11 cellular contexts compared by ENCODE assay signal in the genomic region with DNA sequence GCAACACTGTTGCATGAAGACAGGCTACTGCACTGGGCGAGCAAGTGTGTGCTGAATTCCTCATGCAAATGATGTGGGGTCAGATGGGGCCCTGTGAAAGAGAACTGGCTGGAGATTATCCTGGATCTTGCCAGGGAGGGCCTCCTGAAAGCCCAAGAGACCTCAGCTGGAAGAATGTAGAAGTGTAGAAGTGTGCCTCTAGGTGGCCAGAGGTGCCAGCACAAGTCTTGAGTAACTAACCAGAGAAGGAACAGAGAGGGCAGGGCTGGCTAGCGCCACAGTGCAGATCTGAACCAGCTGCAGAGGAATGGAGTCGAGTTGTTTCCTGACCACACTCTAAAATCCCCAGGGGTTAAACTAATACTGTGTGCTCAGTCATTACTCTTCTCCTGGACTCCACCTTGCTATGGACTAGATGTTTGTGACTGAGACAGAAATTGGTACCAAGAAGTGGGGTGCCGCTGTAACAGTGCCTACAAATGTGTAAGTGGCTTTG.
DNase-seq lines count a peak whose midpoint lies in the region; ATAC-seq and TF ChIP-seq lines count a peak whose summit lies in the region.
"Had no signal": no experiment of that assay in that cellular context is flagged by ENCODE, and none has a peak within 500 bp of the region (broad histone marks: within the 10 kb centered on the region; RNA-seq: fewer than 3 reads in every experiment).

No MANE protein-coding gene starts in this region.

- TF ChIP-seq POLR2A in Peyer's patch (IDR thresholded peaks at IDR 0.05), result no peak

- no peak overlapping the region for H3K4me3 Mint-ChIP-seq in natural killer cell treated with Interleukin-12 subunit alpha and Interleukin-12 subunit beta and Interleukin-15 and Interleukin-18, amount 100 ng/mL, for 72 hours
- H3K4me3 Mint-ChIP-seq in natural killer cell, result no peak overlapping the region
- no peak overlapping the region for H3K4me3 Mint-ChIP-seq in stimulated activated memory B cell treated with anti-CD40 and anti-IgM and Interleukin-4, amounts not matched to agents 10 μg/mL and 1 μg/mL and 100 μg/mL, for 72 hours
- H3K4me3 Mint-ChIP-seq: T-cell had no signal

- H3K4me1 ChIP-seq in Peyer's patch, result no peaks in the 10 kb centered on the region

- ATAC-seq in natural killer cell treated with Interleukin-12 subunit alpha and Interleukin-12 subunit beta and Interleukin-15 and Interleukin-18, amount 100 ng/mL, for 72 hours, result peak; percentile 20 to 36
- ATAC-seq in natural killer cell, result no peak
- ATAC-seq in HG02610 (IDR thresholded peaks at IDR 0.05; ENCODE audit: unreplicated experiment), result peak; percentile 98
- ATAC-seq in HG03565 (IDR thresholded peaks at IDR 0.05; ENCODE audit: unreplicated experiment), result peak; percentile 90
- ATAC-seq in stimulated activated memory B cell treated with anti-CD40 and anti-IgM and Interleukin-4, amounts not matched to agents 10 μg/mL and 1 μg/mL and 100 μg/mL, for 72 hours, result peak; percentile 70

- TF ChIP-seq CTCF in natural killer cell (IDR thresholded peaks at IDR 0.05) (no peak), coronary artery (IDR thresholded peaks at IDR 0.05) (no peak), Peyer's patch (IDR thresholded peaks at IDR 0.05) (no peak)

- no peak overlapping the region for H3K27ac ChIP-seq in coronary artery
- H3K27ac ChIP-seq in Peyer's patch, result no peak overlapping the region

- H3K27ac Mint-ChIP-seq in natural killer cell treated with Interleukin-12 subunit alpha and Interleukin-12 subunit beta and Interleukin-15 and Interleukin-18, amount 100 ng/mL, for 72 hours, result no peak overlapping the region
- no peak overlapping the region for H3K27ac Mint-ChIP-seq in natural killer cell
- no peak overlapping the region for H3K27ac Mint-ChIP-seq in stimulated activated memory B cell treated with anti-CD40 and anti-IgM and Interleukin-4, amounts not matched to agents 10 μg/mL and 1 μg/mL and 100 μg/mL, for 72 hours
- H3K27ac Mint-ChIP-seq: T-cell had no signal

- H3K36me3 ChIP-seq in Peyer's patch, result no peaks in the 10 kb centered on the region

- H3K4me3 ChIP-seq in coronary artery (no peak overlapping the region), Peyer's patch (no peak overlapping the region)

- H3K9me3 ChIP-seq in Peyer's patch, result no peaks in the 10 kb centered on the region

- DNase-seq in natural killer cell treated with Interleukin-12 subunit alpha and Interleukin-12 subunit beta and Interleukin-15 and Interleukin-18, amount 100 ng/mL, for 72 hours (ENCODE audit: low spot score), result no peak
- no peak for DNase-seq in natural killer cell
- no peak for DNase-seq in coronary artery (ENCODE audit: low spot score)
- DNase-seq in Peyer's patch, result no peak
- DNase-seq in AML-193 (lab: John Stamatoyannopoulos, UW), result no peak
- DNase-seq: activated effector memory CD4-positive, alpha-beta T cell treated with anti-CD3 and anti-CD28 coated beads, Interleukin-2, amount 50 U/mL, for 16 hours; effector CD8-positive, alpha-beta T cell; T-cell had no signal

- H3K36me3 Mint-ChIP-seq in natural killer cell treated with Interleukin-12 subunit alpha and Interleukin-12 subunit beta and Interleukin-15 and Interleukin-18, amount 100 ng/mL, for 72 hours, result no peaks in the 10 kb centered on the region
- H3K36me3 Mint-ChIP-seq in natural killer cell, result no peaks in the 10 kb centered on the region
- H3K36me3 Mint-ChIP-seq in stimulated activated memory B cell treated with anti-CD40 and anti-IgM and Interleukin-4, amounts not matched to agents 10 μg/mL and 1 μg/mL and 100 μg/mL, for 72 hours, result no peaks in the 10 kb centered on the region
- H3K36me3 Mint-ChIP-seq: T-cell had no signal

- H3K9me3 Mint-ChIP-seq in natural killer cell treated with Interleukin-12 subunit alpha and Interleukin-12 subunit beta and Interleukin-15 and Interleukin-18, amount 100 ng/mL, for 72 hours, result no peaks in the 10 kb centered on the region
- peaks cover 4 to 7% of the 10 kb centered on the region in 2 donors for H3K9me3 Mint-ChIP-seq in natural killer cell
- H3K9me3 Mint-ChIP-seq in stimulated activated memory B cell treated with anti-CD40 and anti-IgM and Interleukin-4, amounts not matched to agents 10 μg/mL and 1 μg/mL and 100 μg/mL, for 72 hours, result peaks cover 4% of the 10 kb centered on the region
- H3K9me3 Mint-ChIP-seq: T-cell had no signal

- H3K27me3 ChIP-seq in Peyer's patch, result no peaks in the 10 kb centered on the region

- H3K4me1 Mint-ChIP-seq in natural killer cell treated with Interleukin-12 subunit alpha and Interleukin-12 subunit beta and Interleukin-15 and Interleukin-18, amount 100 ng/mL, for 72 hours (ENCODE audit: low read depth in 2 of 2), result no peaks in the 10 kb centered on the region
- H3K4me1 Mint-ChIP-seq in natural killer cell, result no peaks in the 10 kb centered on the region
- peaks cover 6% of the 10 kb centered on the region for H3K4me1 Mint-ChIP-seq in stimulated activated memory B cell treated with anti-CD40 and anti-IgM and Interleukin-4, amounts not matched to agents 10 μg/mL and 1 μg/mL and 100 μg/mL, for 72 hours
- H3K4me1 Mint-ChIP-seq: T-cell had no signal

- peaks cover 8 to 37% of the 10 kb centered on the region in 2 donors for H3K27me3 Mint-ChIP-seq in natural killer cell treated with Interleukin-12 subunit alpha and Interleukin-12 subunit beta and Interleukin-15 and Interleukin-18, amount 100 ng/mL, for 72 hours
- peaks cover 3 to 15% of the 10 kb centered on the region in 2 donors for H3K27me3 Mint-ChIP-seq in natural killer cell (ENCODE audit: low read depth in 2 of 2)
- H3K27me3 Mint-ChIP-seq in stimulated activated memory B cell treated with anti-CD40 and anti-IgM and Interleukin-4, amounts not matched to agents 10 μg/mL and 1 μg/mL and 100 μg/mL, for 72 hours, result peaks cover 35% of the 10 kb centered on the region

- intact Hi-C loops in natural killer cell (cut with micrococcal nuclease), result no loop called here

Comparison
In these comparisons a context has a peak if more than half of its experiments do, and no peak if none do; other contexts are left out.
1. ATAC-seq: peak in natural killer cell treated with Interleukin-12 subunit alpha and Interleukin-12 subunit beta and Interleukin-15 and Interleukin-18, amount 100 ng/mL, for 72 hours (2 of 2), HG02610 (single experiment), HG03565 (single experiment) and stimulated activated memory B cell treated with anti-CD40 and anti-IgM and Interleukin-4, amounts not matched to agents 10 μg/mL and 1 μg/mL and 100 μg/mL, for 72 hours (single experiment); none in natural killer cell (0 of 3).